ENCODE assay signal across 9 cellular contexts in the genomic region with DNA sequence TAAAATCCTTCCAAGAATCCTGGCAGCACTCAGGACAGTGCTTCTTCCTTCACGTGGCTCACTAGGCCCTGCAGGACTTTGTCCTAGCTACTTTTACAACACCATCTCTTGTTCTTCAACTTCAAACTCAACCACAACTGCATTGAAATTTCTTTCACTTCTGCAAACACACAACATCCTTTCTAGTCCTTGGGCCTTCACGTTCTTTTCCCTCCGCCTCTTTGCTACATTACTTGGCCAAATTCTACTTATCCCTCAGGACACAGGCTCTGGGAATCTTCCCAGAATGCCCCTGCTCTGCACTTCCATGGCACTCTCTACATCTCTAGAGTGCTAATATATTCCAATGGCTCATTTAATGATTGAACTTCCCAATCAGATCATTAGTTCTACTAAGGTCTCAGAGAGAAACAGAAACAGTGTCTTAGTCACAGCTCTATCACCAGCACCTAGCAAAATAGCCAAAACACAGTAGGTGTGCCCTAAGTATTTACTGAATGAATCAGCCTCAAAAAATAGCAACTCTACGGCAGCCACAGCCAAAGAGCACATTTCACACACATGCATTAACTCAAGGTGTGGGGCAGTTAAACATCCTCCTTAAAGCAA.
DNase-seq lines count a peak whose midpoint lies in the region; ATAC-seq and TF ChIP-seq lines count a peak whose summit lies in the region.
"Had no signal": no experiment of that assay in that cellular context is flagged by ENCODE, and none has a peak within 500 bp of the region (broad histone marks: within the 10 kb centered on the region; RNA-seq: fewer than 3 reads in every experiment).

No MANE protein-coding gene starts in this region.

- DNase-seq in NCI-H226 (peak; percentile 55), mucosa of descending colon (no peak), NCI-H1092 treated with DMSO at 0.1 percent for 48 hours (lab: John Stamatoyannopoulos, UW) (no peak), T-helper 9 cell (no peak), colonic mucosa (no peak), NCI-H1930 (lab: John Stamatoyannopoulos, UW) (no peak)

- TF ChIP-seq CTCF in mucosa of descending colon (IDR thresholded peaks at IDR 0.05) (no peak), colonic mucosa (IDR thresholded peaks at IDR 0.05) (no peak)

- H3K4me1 ChIP-seq in mucosa of descending colon (ENCODE audit: low read depth): no peaks in the 10 kb centered on the region
- H3K4me1 ChIP-seq in colonic mucosa: no peaks in the 10 kb centered on the region
- H3K4me1 ChIP-seq: vagina had no signal

- peak; percentile 93 for ATAC-seq in GM18867 (IDR thresholded peaks at IDR 0.05; ENCODE audit: unreplicated experiment)
- ATAC-seq in HG02623 (IDR thresholded peaks at IDR 0.05; ENCODE audit: unreplicated experiment): peak; percentile 86
- peak; percentile 35 for ATAC-seq in mucosa of descending colon

- H3K9ac ChIP-seq in colonic mucosa (ENCODE audit: low read depth in 2 of 2, low read length in 2 of 2): no peak overlapping the region

- no peaks in the 10 kb centered on the region for H3K27me3 ChIP-seq in colonic mucosa
- H3K27me3 ChIP-seq: vagina had no signal

- H3K4me3 ChIP-seq in mucosa of descending colon (no peak overlapping the region), colonic mucosa (no peak overlapping the region)
- H3K4me3 ChIP-seq: vagina had no signal

- no peaks in the 10 kb centered on the region for H3K36me3 ChIP-seq in mucosa of descending colon (ENCODE audit: low read depth)
- no peaks in the 10 kb centered on the region for H3K36me3 ChIP-seq in colonic mucosa
- H3K36me3 ChIP-seq: vagina had no signal

- H3K27ac ChIP-seq in colonic mucosa: no peak overlapping the region
- H3K27ac ChIP-seq: vagina had no signal

- intact Hi-C loops in mucosa of descending colon (cut with DNase I, micrococcal nuclease): no loop called here
- intact Hi-C loops in colonic mucosa (cut with DNase I): no loop called here

- no peaks in the 10 kb centered on the region for H3K9me3 ChIP-seq in mucosa of descending colon
- no peaks in the 10 kb centered on the region for H3K9me3 ChIP-seq in colonic mucosa
- H3K9me3 ChIP-seq: vagina had no signal

Comparison
In these comparisons a context has a peak if more than half of its experiments do, and no peak if none do; other contexts are left out.
1. ATAC-seq: peak in every context shown above with its lines; median percentile 93 in GM18867; 86 in HG02623; 35 in mucosa of descending colon.